Comparison of ENCODE assay signal across 11 cellular contexts in genomic region chr3:73401616-73402265, GRCh38.
DNase-seq lines count a peak whose midpoint lies in the region; TF ChIP-seq lines count a peak whose summit lies in the region.
"Had no signal": no experiment of that assay in that cellular context is flagged by ENCODE, and none has a peak within 500 bp of the region (broad histone marks: within the 10 kb centered on the region; RNA-seq: fewer than 3 reads in every experiment).

No MANE protein-coding gene starts in this region.

- TF ChIP-seq CTCF in adrenal gland (IDR thresholded peaks at IDR 0.05), result no peak
- no peak for TF ChIP-seq CTCF in hepatocyte (IDR thresholded peaks at IDR 0.05; ENCODE audit: poor library complexity)

- peak; percentile 34 for DNase-seq in COLO829 (ENCODE audit: low spot score)
- DNase-seq in adrenal gland, result peak in 4 of 7 donors; percentile 19 to 72 (median 38)
- no peak for DNase-seq in hepatocyte (ENCODE audit: low spot score)
- DNase-seq in H7, result no peak
- DNase-seq in KBM-7, result no peak
- no peak for DNase-seq in NCI-H1105 treated with DMSO at 0.1 percent for 48 hours (lab: John Stamatoyannopoulos, UW)
- no peak for DNase-seq in DMS79 treated with DMSO at 0.1 percent for 48 hours (lab: John Stamatoyannopoulos, UW)
- DNase-seq: amygdala; pancreas; stimulated activated naive B cell treated with anti-CD40 and anti-IgM and Interleukin-4, amounts not matched to agents 10 μg/mL and 1 μg/mL and 100 μg/mL, for 72 hours had no signal

- H4K20me1 ChIP-seq in hepatocyte (ENCODE audit: insufficient read depth, poor library complexity, severe bottlenecking), result no peaks in the 10 kb centered on the region

- TF ChIP-seq POLR2A in adrenal gland (IDR thresholded peaks at IDR 0.05), result no peak

- no peak overlapping the region for H3K4me2 ChIP-seq in hepatocyte

- in situ Hi-C loops in KBM-7 (cut with MboI; ENCODE audit: low pct_unique_long_range_greater_than_20kb, low sequenced_read_pairs), result no loop called here

- 65 to 77% (median 69%) methylated on average over 7 of the region's 7 CpGs for WGBS in adrenal gland, 4 donors
- WGBS in hepatocyte (ENCODE audit: low lambda C conversion rate, missing lambda C conversion rate), result 67% methylated on average over 7 of the region's 7 CpGs

- H3K36me3 ChIP-seq in adrenal gland (replicated peaks in 1 of 2) (no peaks in the 10 kb centered on the region), hepatocyte (replicated peaks; ENCODE audit: insufficient read depth, low read depth) (no peaks in the 10 kb centered on the region), rectal smooth muscle tissue (ENCODE audit: control insufficient read depth, insufficient read depth, low read length) (peaks cover 2% of the 10 kb centered on the region), H7 (replicated peaks; ENCODE audit: control insufficient read depth, insufficient read depth, low read length) (no peaks in the 10 kb centered on the region)
- H3K36me3 ChIP-seq: pancreas had no signal

- H3K27ac ChIP-seq in adrenal gland, result peak overlapping the region in 2 of 5 donors; percentile 15 to 52
- peak overlapping the region; percentile 19 for H3K27ac ChIP-seq in hepatocyte
- H3K27ac ChIP-seq in rectal smooth muscle tissue (ENCODE audit: low read depth, low read length), result peak overlapping the region; percentile 40
- H3K27ac ChIP-seq: pancreas had no signal

- no peak overlapping the region for H2AFZ ChIP-seq in hepatocyte

- intact Hi-C loops in adrenal gland (cut with DNase I), result no loop called here

- H3K9me2 ChIP-seq in hepatocyte (replicated peaks; ENCODE audit: insufficient read depth), result no peaks in the 10 kb centered on the region

- no peaks in the 10 kb centered on the region for H3K9me3 ChIP-seq in adrenal gland (replicated peaks in 1 of 3)
- H3K9me3 ChIP-seq in hepatocyte (ENCODE audit: low read depth), result no peaks in the 10 kb centered on the region
- H3K9me3 ChIP-seq: pancreas had no signal

- H3K4me3 ChIP-seq in adrenal gland (no peak overlapping the region), hepatocyte (no peak overlapping the region), rectal smooth muscle tissue (ENCODE audit: low read length) (no peak overlapping the region), H7 (ENCODE audit: insufficient read depth, low read depth, low read length) (no peak overlapping the region)
- H3K4me3 ChIP-seq: pancreas had no signal

- H3K27me3 ChIP-seq in adrenal gland (no peaks in the 10 kb centered on the region), hepatocyte (no peaks in the 10 kb centered on the region), rectal smooth muscle tissue (ENCODE audit: control insufficient read depth, insufficient read depth, low read length) (no peaks in the 10 kb centered on the region), H7 (ENCODE audit: control insufficient read depth, insufficient read depth, low read length) (no peaks in the 10 kb centered on the region)
- H3K27me3 ChIP-seq: pancreas had no signal

- H3K9ac ChIP-seq in rectal smooth muscle tissue (ENCODE audit: low read length), result no peak overlapping the region

- peaks cover 4% of the 10 kb centered on the region for H3K79me2 ChIP-seq in hepatocyte

- H3K4me1 ChIP-seq in adrenal gland (replicated peaks in 1 of 2) (peaks cover 10 to 32% of the 10 kb centered on the region in 2 donors), hepatocyte (ENCODE audit: insufficient read depth) (peaks cover 10% of the 10 kb centered on the region), rectal smooth muscle tissue (ENCODE audit: control insufficient read depth, insufficient read depth, low read length) (peaks cover 35% of the 10 kb centered on the region)

Comparison
In these comparisons a context has a peak if more than half of its experiments do, and no peak if none do; other contexts are left out.
1. DNase-seq: peak in COLO829 (single experiment) and adrenal gland (4 of 7); none in hepatocyte (single experiment), H7 (single experiment), KBM-7 (single experiment), NCI-H1105 treated with DMSO at 0.1 percent for 48 hours (single experiment) and DMS79 treated with DMSO at 0.1 percent for 48 hours (single experiment).